Comparison of ENCODE assay signal across 9 cellular contexts in the genomic region with DNA sequence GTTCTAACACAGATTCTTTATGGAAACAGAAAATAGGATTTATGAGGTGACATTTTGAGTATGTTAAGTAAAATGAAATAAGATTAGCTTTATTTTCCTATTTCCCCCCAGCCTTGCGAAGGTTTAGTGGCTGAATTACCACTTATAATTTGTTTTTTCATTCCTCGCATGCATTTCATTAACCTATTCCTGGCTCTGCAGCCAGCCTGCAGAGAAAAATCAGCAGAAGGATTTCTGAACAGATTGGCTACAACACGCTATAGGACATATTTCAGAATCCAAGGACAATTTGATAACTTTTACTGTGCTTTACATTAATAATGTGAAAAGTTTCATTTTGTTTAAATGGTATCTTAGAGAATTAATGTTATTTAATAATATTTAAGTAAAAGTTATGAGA.
"Had no signal": no experiment of that assay in that cellular context is flagged by ENCODE, and none has a peak within 500 bp of the region (broad histone marks: within the 10 kb centered on the region; RNA-seq: fewer than 3 reads in every experiment).

No MANE protein-coding gene starts in this region.

- H3K27ac Mint-ChIP-seq: HFFc6 had no signal

- DNase-seq: GM23248, H7, HFFc6, IMR-90, KG1 had no signal

- H3K9me3 ChIP-seq: HAP-1 had no signal

- ATAC-seq: HCT116, K562 had no signal

- H3K27ac ChIP-seq: GM23248, HL-60 had no signal

- H3K9me3 Mint-ChIP-seq: HFFc6 had no signal

- H3K4me3 Mint-ChIP-seq: HFFc6 had no signal

- H3K4me3 ChIP-seq: GM23248, HAP-1, K562 had no signal

- H3K9ac ChIP-seq: GM23248 had no signal

- H3K4me1 ChIP-seq: HAP-1 had no signal

- H3K36me3 ChIP-seq: HAP-1 had no signal
